ENCODE assay signal across 8 cellular contexts in genomic region chr5:90473321-90474234, GRCh38. TPM values are rescaled to one million over a fixed set of nuclear protein-coding genes. Genes with fewer than 3 reads are reported as not detected.
A peak's percentile ranks its signal among the peaks of the same experiment; 100 is the strongest.
DNase-seq lines count a peak whose midpoint lies in the region; ATAC-seq lines count a peak whose summit lies in the region.

No MANE protein-coding gene starts in this region.

- H3K9me3 Mint-ChIP-seq in IgD-negative memory B cell = no peaks in the 10 kb centered on the region
- no peaks in the 10 kb centered on the region for H3K9me3 Mint-ChIP-seq in T-helper 1 cell treated with Interleukin-12 subunit alpha and Interleukin-12 subunit beta and Interleukin-4 antibody, amounts not matched to agents 30 μg/mL and 1 μg/mL, for 36 hours

- H3K36me3 Mint-ChIP-seq in IgD-negative memory B cell = peaks cover 2% of the 10 kb centered on the region
- peaks cover 14% of the 10 kb centered on the region for H3K36me3 Mint-ChIP-seq in T-helper 1 cell treated with Interleukin-12 subunit alpha and Interleukin-12 subunit beta and Interleukin-4 antibody, amounts not matched to agents 30 μg/mL and 1 μg/mL, for 36 hours (ENCODE audit: low read depth)

- ATAC-seq in GM21526 (IDR thresholded peaks at IDR 0.05; ENCODE audit: low FRiP score, unreplicated experiment) = peak; percentile 25

- DNase-seq in ELF-1 (ENCODE audit: low read depth, low spot score) (peak; percentile 49), kidney glomerular epithelial cell (lab: John Stamatoyannopoulos, UW) (peak; percentile 16), NCI-H2171 (lab: John Stamatoyannopoulos, UW) (no peak)
- DNase-seq in central memory CD4-positive, alpha-beta T cell = peak; percentile 10
- peak; percentile 5 to 8 for DNase-seq in stimulated activated CD4-positive, alpha-beta T cell treated with anti-CD3 and anti-CD28 coated beads, Interleukin-15, amount 100 ng/mL, for 1 hour (ENCODE audit: low read depth in 1 of 2, low spot score in 1 of 2)

- no peaks in the 10 kb centered on the region for H3K27me3 Mint-ChIP-seq in IgD-negative memory B cell
- H3K27me3 Mint-ChIP-seq in T-helper 1 cell treated with Interleukin-12 subunit alpha and Interleukin-12 subunit beta and Interleukin-4 antibody, amounts not matched to agents 30 μg/mL and 1 μg/mL, for 36 hours (ENCODE audit: low read depth) = no peaks in the 10 kb centered on the region

- peak overlapping the region; percentile 83 to 96 (median 87) for H3K27ac Mint-ChIP-seq in IgD-negative memory B cell
- H3K27ac Mint-ChIP-seq in T-helper 1 cell treated with Interleukin-12 subunit alpha and Interleukin-12 subunit beta and Interleukin-4 antibody, amounts not matched to agents 30 μg/mL and 1 μg/mL, for 36 hours = peak overlapping the region; percentile 86

- H3K4me3 Mint-ChIP-seq in IgD-negative memory B cell = peak overlapping the region; percentile 89 to 99 (median 99)
- peak overlapping the region; percentile 92 for H3K4me3 Mint-ChIP-seq in T-helper 1 cell treated with Interleukin-12 subunit alpha and Interleukin-12 subunit beta and Interleukin-4 antibody, amounts not matched to agents 30 μg/mL and 1 μg/mL, for 36 hours

- H3K4me1 Mint-ChIP-seq in IgD-negative memory B cell = peaks cover 25 to 29% (median 27%) of the 10 kb centered on the region in 3 donors
- peaks cover 35% of the 10 kb centered on the region for H3K4me1 Mint-ChIP-seq in T-helper 1 cell treated with Interleukin-12 subunit alpha and Interleukin-12 subunit beta and Interleukin-4 antibody, amounts not matched to agents 30 μg/mL and 1 μg/mL, for 36 hours (ENCODE audit: low read depth)

RNA-seq across cellular contexts. Expression of gene MBLAC2, which starts 1.0 kb away (rescaled TPM):
- polyA plus RNA-seq in IgD-negative memory B cell = 3.7 TPM

RNA-seq across cellular contexts. Expression of gene POLR3G, which starts 1.1 kb away (rescaled TPM):
- polyA plus RNA-seq in IgD-negative memory B cell = 2.8 TPM

RNA-seq across cellular contexts. Expression of gene LYSMD3, which starts 55.8 kb away (rescaled TPM):
- polyA plus RNA-seq in IgD-negative memory B cell = 8.2 TPM
